8 cellular contexts compared by ENCODE assay signal in the genomic region with DNA sequence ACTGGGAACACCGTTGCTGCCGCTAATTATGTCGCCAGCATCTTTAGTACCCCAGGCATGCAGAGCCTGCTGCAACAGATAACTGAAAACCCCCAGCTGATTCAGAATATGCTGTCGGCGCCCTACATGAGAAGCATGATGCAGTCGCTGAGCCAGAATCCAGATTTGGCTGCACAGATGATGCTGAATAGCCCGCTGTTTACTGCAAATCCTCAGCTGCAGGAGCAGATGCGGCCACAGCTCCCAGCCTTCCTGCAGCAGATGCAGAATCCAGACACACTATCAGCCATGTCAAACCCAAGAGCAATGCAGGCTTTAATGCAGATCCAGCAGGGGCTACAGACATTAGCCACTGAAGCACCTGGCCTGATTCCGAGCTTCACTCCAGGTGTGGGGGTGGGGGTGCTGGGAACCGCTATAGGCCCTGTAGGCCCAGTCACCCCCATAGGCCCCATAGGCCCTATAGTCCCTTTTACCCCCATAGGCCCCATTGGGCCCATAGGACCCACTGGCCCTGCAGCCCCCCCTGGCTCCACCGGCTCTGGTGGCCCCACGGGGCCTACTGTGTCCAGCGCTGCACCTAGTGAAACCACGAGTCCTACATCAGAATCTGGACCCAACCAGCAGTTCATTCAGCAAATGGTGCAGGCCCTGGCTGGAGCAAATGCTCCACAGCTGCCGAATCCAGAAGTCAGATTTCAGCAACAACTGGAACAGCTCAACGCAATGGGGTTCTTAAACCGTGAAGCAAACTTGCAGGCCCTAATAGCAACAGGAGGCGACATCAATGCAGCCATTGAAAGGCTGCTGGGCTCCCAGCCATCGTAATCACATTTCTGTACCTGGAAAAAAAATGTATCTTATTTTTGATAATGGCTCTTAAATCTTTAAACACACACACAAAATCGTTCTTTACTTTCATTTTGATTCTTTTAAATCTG. TPM values are rescaled to one million over a fixed set of nuclear protein-coding genes. Genes with fewer than 3 reads are reported as not detected.
A peak's percentile ranks its signal among the peaks of the same experiment; 100 is the strongest.
DNase-seq lines count a peak whose midpoint lies in the region; ATAC-seq, FAIRE-seq and TF ChIP-seq lines count a peak whose summit lies in the region.

No MANE protein-coding gene starts in this region.

- peaks cover 16% of the 10 kb centered on the region; the same call in 1 of the 2 replicates for H3K4me1 ChIP-seq in OCI-LY3 (ENCODE audit: low read length)
- H3K4me1 ChIP-seq in naive thymus-derived CD4-positive, alpha-beta T cell (ENCODE audit: control insufficient read depth in 2 of 2, insufficient read depth in 2 of 2, low read length in 2 of 2): peaks cover 4 to 12% of the 10 kb centered on the region in 2 donors

- H3K4me1 Mint-ChIP-seq in dendritic cell treated with granulocyte-macrophage colony-stimulating factor and Interleukin-4, amounts not matched to agents 40 ng/mL and 50 ng/mL, for 4 days (ENCODE audit: low read depth): peaks cover 20% of the 10 kb centered on the region
- H3K4me1 Mint-ChIP-seq in naive thymus-derived CD4-positive, alpha-beta T cell: peaks cover 8 to 34% (median 26%) of the 10 kb centered on the region in 7 donors

- H3K9me3 Mint-ChIP-seq in dendritic cell treated with granulocyte-macrophage colony-stimulating factor and Interleukin-4, amounts not matched to agents 40 ng/mL and 50 ng/mL, for 4 days: no peaks in the 10 kb centered on the region
- H3K9me3 Mint-ChIP-seq in naive thymus-derived CD4-positive, alpha-beta T cell: peaks cover 0 to 1% (median 0%) of the 10 kb centered on the region in 11 donors

- DNase-seq in NCI-H1092 treated with DMSO at 0.1 percent for 48 hours (lab: John Stamatoyannopoulos, UW): peak; percentile 38
- no peak for DNase-seq in NCI-H1092 (lab: John Stamatoyannopoulos, UW)
- peak in 5 of 9 donors; percentile 2 to 19 (median 7) for DNase-seq in naive thymus-derived CD4-positive, alpha-beta T cell
- DNase-seq in urothelium cell line (ENCODE audit: low spot score): peak; percentile 2
- DNase-seq in AG08395 (ENCODE audit: low spot score): no peak

- no peak for TF ChIP-seq CTCF in OCI-LY3 (IDR thresholded peaks at IDR 0.05; ENCODE audit: low read depth, low read length)

- no peaks in the 10 kb centered on the region for H3K27me3 Mint-ChIP-seq in dendritic cell treated with granulocyte-macrophage colony-stimulating factor and Interleukin-4, amounts not matched to agents 40 ng/mL and 50 ng/mL, for 4 days
- H3K27me3 Mint-ChIP-seq in naive thymus-derived CD4-positive, alpha-beta T cell: no peaks in the 10 kb centered on the region

- peak overlapping the region; percentile 75 for H3K4me2 ChIP-seq in OCI-LY3 (ENCODE audit: low read length)

- H3K27ac Mint-ChIP-seq in dendritic cell treated with granulocyte-macrophage colony-stimulating factor and Interleukin-4, amounts not matched to agents 40 ng/mL and 50 ng/mL, for 4 days: peak overlapping the region; percentile 97
- peak overlapping the region; percentile 93 to 100 (median 98) for H3K27ac Mint-ChIP-seq in naive thymus-derived CD4-positive, alpha-beta T cell

- peaks cover 47% of the 10 kb centered on the region for H4K20me1 ChIP-seq in OCI-LY3 (ENCODE audit: insufficient read depth, low read length)

- H3K27ac ChIP-seq in OCI-LY3 (ENCODE audit: low read length): peak overlapping the region; percentile 87
- H3K27ac ChIP-seq in naive thymus-derived CD4-positive, alpha-beta T cell (ENCODE audit: low read depth, low read length): peak overlapping the region; percentile 85

- peaks cover 58% of the 10 kb centered on the region for H3K79me2 ChIP-seq in OCI-LY3 (ENCODE audit: low read length)

- peak overlapping the region; percentile 85 for H3K4me3 ChIP-seq in OCI-LY3 (ENCODE audit: low read length)
- peak overlapping the region; percentile 98 for H3K4me3 ChIP-seq in naive thymus-derived CD4-positive, alpha-beta T cell (ENCODE audit: low read length)

- intact Hi-C loops in dendritic cell treated with granulocyte-macrophage colony-stimulating factor and Interleukin-4, amounts not matched to agents 40 ng/mL and 50 ng/mL, for 4 days (cut with micrococcal nuclease): loop anchor here (5.0 to 10.0 kb wide), 2 partner anchors 167 to 850 kb away; a partner anchor contains a TSS
- intact Hi-C loops in naive thymus-derived CD4-positive, alpha-beta T cell (cut with micrococcal nuclease): loop anchor here (1.0 to 10.0 kb wide), 14 partner anchors 164 to 1758 kb away; a partner anchor contains a TSS

- H3K27me3 ChIP-seq in OCI-LY3 (ENCODE audit: low read depth, low read length): no peaks in the 10 kb centered on the region
- H3K27me3 ChIP-seq in naive thymus-derived CD4-positive, alpha-beta T cell (ENCODE audit: control insufficient read depth in 2 of 2, insufficient read depth in 2 of 2, low read length in 2 of 2): no peaks in the 10 kb centered on the region

- H2AFZ ChIP-seq in OCI-LY3 (ENCODE audit: low read depth, low read length): no peak overlapping the region

- H3K9ac ChIP-seq in OCI-LY3 (ENCODE audit: low read length): peak overlapping the region; percentile 93

- peaks cover 23% of the 10 kb centered on the region for H3K36me3 Mint-ChIP-seq in dendritic cell treated with granulocyte-macrophage colony-stimulating factor and Interleukin-4, amounts not matched to agents 40 ng/mL and 50 ng/mL, for 4 days (ENCODE audit: low read depth)
- peaks cover 0 to 38% (median 4%) of the 10 kb centered on the region in 5 donors for H3K36me3 Mint-ChIP-seq in naive thymus-derived CD4-positive, alpha-beta T cell

- ATAC-seq in naive thymus-derived CD4-positive, alpha-beta T cell: no peak
- ATAC-seq in GM21825 (IDR thresholded peaks at IDR 0.05; ENCODE audit: unreplicated experiment): no peak

- peak overlapping the region; percentile 92 for H3K4me3 Mint-ChIP-seq in dendritic cell treated with granulocyte-macrophage colony-stimulating factor and Interleukin-4, amounts not matched to agents 40 ng/mL and 50 ng/mL, for 4 days
- H3K4me3 Mint-ChIP-seq in naive thymus-derived CD4-positive, alpha-beta T cell: peak overlapping the region; percentile 88 to 98 (median 94)

- H3K9me3 ChIP-seq in OCI-LY3 (ENCODE audit: insufficient read depth, low read length): no peaks in the 10 kb centered on the region
- no peaks in the 10 kb centered on the region for H3K9me3 ChIP-seq in naive thymus-derived CD4-positive, alpha-beta T cell (ENCODE audit: control insufficient read depth in 2 of 3, low read length in 3 of 3)

- H3K36me3 ChIP-seq in OCI-LY3 (replicated peaks; ENCODE audit: low read depth, low read length): peaks cover 32% of the 10 kb centered on the region
- H3K36me3 ChIP-seq in naive thymus-derived CD4-positive, alpha-beta T cell (ENCODE audit: control insufficient read depth in 2 of 3, insufficient read depth in 3 of 3, low read length in 3 of 3): no peaks in the 10 kb centered on the region

- CTCF ChIA-PET in naive thymus-derived CD4-positive, alpha-beta T cell (lab: Charles Lee): interaction anchor here (0.6 to 1.4 kb wide), 3 partner anchors 200 to 284 kb away, joined by 3 to 5 read pairs (median 4); no protein-coding TSS in a partner anchor

- FAIRE-seq in urothelium cell line (lab: Jason Lieb, UNC): no peak

- POLR2A ChIA-PET in naive thymus-derived CD4-positive, alpha-beta T cell (lab: Charles Lee): interaction anchor here (1.1 to 1.8 kb wide), 5 partner anchors 8 to 283 kb away, joined by 4 to 7 read pairs (median 4); a partner anchor contains a TSS

RNA-seq across cellular contexts. Expression of a gene that starts 1.8 kb away (rescaled TPM):
- 10 to 100 TPM; 48.8 to 76.5 (median 56.8) TPM for total RNA-seq in naive thymus-derived CD4-positive, alpha-beta T cell
- 10 to 100 TPM; 91.2 to 94.9 TPM for polyA plus RNA-seq in naive thymus-derived CD4-positive, alpha-beta T cell

Comparison
In these comparisons a context has a peak if more than half of its experiments do, and no peak if none do; other contexts are left out.
1. DNase-seq: peak in NCI-H1092 treated with DMSO at 0.1 percent for 48 hours (single experiment), naive thymus-derived CD4-positive, alpha-beta T cell (5 of 9) and urothelium cell line (single experiment); none in NCI-H1092 (single experiment) and AG08395 (single experiment).